1 cellular context compared by ENCODE assay signal in genomic region chr17:78112508-78113471, GRCh38.
TF ChIP-seq lines count a peak whose summit lies in the region.

No MANE protein-coding gene starts in this region.

TF ChIP-seq in K562, 482 proteins besides CTCF, POLR2A, EP300 and RAD21 (continued from another document):
- TF ChIP-seq E2F6 (IDR thresholded peaks at IDR 0.05; ENCODE audit: borderline replicate concordance in 1 of 2, extremely low read depth in 1 of 2, insufficient read depth in 1 of 2, insufficient read length in 1 of 2, low read depth in 1 of 2, low read length in 1 of 2, poor library complexity in 1 of 2, severe bottlenecking in 1 of 2) (peak in 1 of 2 experiments; percentile 14), SREBF1 (IDR thresholded peaks at IDR 0.05; ENCODE audit: borderline replicate concordance, low read depth, low read length) (0 out of 2 replicates have a peak, but pooled peaks have one; percentile 20), YY1 (IDR thresholded peaks at IDR 0.05; ENCODE audit: borderline replicate concordance in 1 of 3, control insufficient read depth in 1 of 3, extremely low read depth in 1 of 3, insufficient read depth in 3 of 3, insufficient read length in 1 of 3, insufficient replicate concordance in 2 of 3, low read depth in 1 of 3, low read length in 2 of 3) (peak in 1 of 3 experiments; percentile 49), ZFPM2 (CRISPR knock-in tag; IDR thresholded peaks at IDR 0.05) (no peak), ZNF282 (CRISPR knock-in tag; IDR thresholded peaks at IDR 0.05) (no peak), RFX7 (CRISPR knock-in tag; IDR thresholded peaks at IDR 0.05) (0 out of 2 replicates have a peak, but pooled peaks have one; percentile 69), SMC3 (conservative IDR thresholded peaks at IDR 0.05; ENCODE audit: insufficient read depth, low read depth, low read length) (peak; percentile 93), CREB1 (IDR thresholded peaks at IDR 0.05) (0 out of 2 replicates have a peak, but pooled peaks have one; percentile 13), CREB1 (CRISPR knock-in tag; IDR thresholded peaks at IDR 0.05) (no peak), XRCC5 (IDR thresholded peaks at IDR 0.05; ENCODE audit: low read depth, low read length) (0 out of 2 replicates have a peak, but pooled peaks have one; percentile 66), MYNN (IDR thresholded peaks at IDR 0.05) (peak; percentile 51; the same call in 1 of the 2 replicates), MYNN (CRISPR knock-in tag; IDR thresholded peaks at IDR 0.05) (no peak), ZNF224 (CRISPR knock-in tag; IDR thresholded peaks at IDR 0.05) (no peak), ZNF644 (tag; IDR thresholded peaks at IDR 0.05; ENCODE audit: low read depth) (no peak), GTF2F1 (IDR thresholded peaks at IDR 0.05; ENCODE audit: low read depth, low read length) (no peak), SP2 (IDR thresholded peaks at IDR 0.05; ENCODE audit: extremely low read depth, low read depth, low read length, poor library complexity, severe bottlenecking) (no peak), TEAD1 (CRISPR knock-in tag; IDR thresholded peaks at IDR 0.05) (0 out of 4 replicates have a peak, but pooled peaks of 1 of the 2 experiments have one; percentile 25), CXXC5 (CRISPR knock-in tag; IDR thresholded peaks at IDR 0.05) (0 out of 2 replicates have a peak, but pooled peaks have one; percentile 20), STAG1 (CRISPR knock-in tag; IDR thresholded peaks at IDR 0.05; ENCODE audit: borderline replicate concordance) (peak; percentile 84; the same call in 1 of the 2 replicates), DEAF1 (CRISPR knock-in tag; IDR thresholded peaks at IDR 0.05) (peak; percentile 93), HCFC1 (IDR thresholded peaks at IDR 0.05; ENCODE audit: low read depth, low read length) (no peak), MCM5 (IDR thresholded peaks at IDR 0.05; ENCODE audit: low read depth) (no peak), ZMIZ1 (IDR thresholded peaks at IDR 0.05; ENCODE audit: low read depth in 2 of 2, low read length in 2 of 2) (0 out of 4 replicates have a peak, but pooled peaks of 1 of the 2 experiments have one; percentile 14), NCOR1 (IDR thresholded peaks at IDR 0.05) (0 out of 2 replicates have a peak, but pooled peaks have one; percentile 6), POLR2AphosphoS2 (IDR thresholded peaks at IDR 0.05; ENCODE audit: low read length) (peak; percentile 86), ATF7 (IDR thresholded peaks at IDR 0.05) (0 out of 2 replicates have a peak, but pooled peaks have one; percentile 16), ZNF699 (CRISPR knock-in tag; IDR thresholded peaks at IDR 0.05; ENCODE audit: insufficient replicate concordance) (no peak), RCOR1 (IDR thresholded peaks at IDR 0.05; ENCODE audit: borderline replicate concordance in 1 of 2, low read depth in 2 of 2, low read length in 2 of 2) (peak in 1 of 2 experiments; percentile 39; a peak in 1 of 4 replicates), SP1 (CRISPR knock-in tag; IDR thresholded peaks at IDR 0.05) (peak; percentile 65; the same call in 1 of the 2 replicates), SMAD2 (IDR thresholded peaks at IDR 0.05; ENCODE audit: low read depth, low read length) (no peak), MYBL2 (IDR thresholded peaks at IDR 0.05; ENCODE audit: low read depth) (no peak), MYBL2 (CRISPR knock-in tag; IDR thresholded peaks at IDR 0.05; ENCODE audit: borderline replicate concordance) (no peak), GABPB1 (CRISPR knock-in tag; IDR thresholded peaks at IDR 0.05) (peak; percentile 50; the same call in 1 of the 2 replicates), RBM22 (IDR thresholded peaks at IDR 0.05; ENCODE audit: low read depth, low read length, poor library complexity, severe bottlenecking) (peak; percentile 13), EZH2 (IDR thresholded peaks at IDR 0.05; ENCODE audit: borderline replicate concordance, low read depth, low read length) (no peak), RBFOX2 (IDR thresholded peaks at IDR 0.05; ENCODE audit: low read depth, low read length) (peak; percentile 51), SUPT5H (IDR thresholded peaks at IDR 0.05) (peak; percentile 85), MCM7 (IDR thresholded peaks at IDR 0.05) (no peak)
- TF ChIP-seq, protein P1, sequence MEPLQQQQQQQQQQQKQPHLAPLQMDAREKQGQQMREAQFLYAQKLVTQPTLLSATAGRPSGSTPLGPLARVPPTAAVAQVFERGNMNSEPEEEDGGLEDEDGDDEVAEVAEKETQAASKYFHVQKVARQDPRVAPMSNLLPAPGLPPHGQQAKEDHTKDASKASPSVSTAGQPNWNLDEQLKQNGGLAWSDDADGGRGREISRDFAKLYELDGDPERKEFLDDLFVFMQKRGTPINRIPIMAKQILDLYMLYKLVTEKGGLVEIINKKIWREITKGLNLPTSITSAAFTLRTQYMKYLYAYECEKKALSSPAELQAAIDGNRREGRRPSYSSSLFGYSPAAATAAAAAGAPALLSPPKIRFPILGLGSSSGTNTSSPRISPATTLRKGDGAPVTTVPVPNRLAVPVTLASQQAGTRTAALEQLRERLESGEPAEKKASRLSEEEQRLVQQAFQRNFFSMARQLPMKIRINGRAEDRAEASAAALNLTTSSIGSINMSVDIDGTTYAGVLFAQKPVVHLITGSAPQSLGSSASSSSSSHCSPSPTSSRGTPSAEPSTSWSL (CRISPR knock-in tag; IDR thresholded peaks at IDR 0.05; ENCODE audit: borderline replicate concordance) = 0 out of 2 replicates have a peak, but pooled peaks have one; percentile 12
